8 cellular contexts compared by ENCODE assay signal in genomic region chr14:74618078-74618952, GRCh38. TPM values are rescaled to one million over a fixed set of nuclear protein-coding genes. Genes with fewer than 3 reads are reported as not detected.
DNase-seq lines count a peak whose midpoint lies in the region; ATAC-seq and TF ChIP-seq lines count a peak whose summit lies in the region.

No MANE protein-coding gene starts in this region.

- no peak for TF ChIP-seq POLR2A in NB4 (IDR thresholded peaks at IDR 0.05; ENCODE audit: extremely low read depth, insufficient read length)

- DNase-seq in Calu3 (peak; percentile 68), NB4 (ENCODE audit: low read depth) (peak; percentile 80), fibroblast of peridontal ligament (ENCODE audit: extremely low read depth) (peak; percentile 61), HAP-1 (ENCODE audit: low spot score in 2 of 2) (no peak)
- DNase-seq in activated CD8-positive, alpha-beta memory T cell treated with anti-CD3 and anti-CD28 coated beads, Interleukin-2, amount 50 U/mL, for 1 hour (ENCODE audit: extremely low read depth), result peak; percentile 63
- DNase-seq in stimulated activated CD4-positive, alpha-beta T cell treated with anti-CD3 and anti-CD28 coated beads, Interleukin-15, amount 100 ng/mL, for 1 hour (ENCODE audit: low read depth in 1 of 2, low spot score in 1 of 2), result peak; percentile 14 to 26

- no peak overlapping the region for H3K4me3 ChIP-seq in NB4 (ENCODE audit: low read depth, low read length)
- H3K4me3 ChIP-seq in HAP-1, result no peak overlapping the region

- intact Hi-C loops in Calu3 (cut with micrococcal nuclease; ENCODE audit: unreplicated experiment), result loop anchor here (5.0 to 10.0 kb wide), 2 partner anchors 96 to 126 kb away; partner anchors contain the start of genes AREL1, FCF1, ISCA2 and NPC2

- peaks cover 21% of the 10 kb centered on the region for H3K36me3 Mint-ChIP-seq in Calu3 (ENCODE audit: insufficient read depth, unreplicated experiment)

- ATAC-seq in HG02759 (IDR thresholded peaks at IDR 0.05; ENCODE audit: unreplicated experiment), result no peak
- ATAC-seq in GM21390 (IDR thresholded peaks at IDR 0.05; ENCODE audit: unreplicated experiment), result no peak

- peaks cover 84% of the 10 kb centered on the region for H3K4me1 Mint-ChIP-seq in Calu3 (ENCODE audit: low read depth, unreplicated experiment)

- H3K27ac Mint-ChIP-seq in Calu3 (ENCODE audit: unreplicated experiment), result peak overlapping the region; percentile 80

- H3K27me3 Mint-ChIP-seq in Calu3 (ENCODE audit: unreplicated experiment), result peaks cover under 1% of the 10 kb centered on the region

- TF ChIP-seq CTCF in Calu3 (IDR thresholded peaks at IDR 0.05; ENCODE audit: unreplicated experiment) (no peak), NB4 (IDR thresholded peaks at IDR 0.05; ENCODE audit: low read depth, low read length) (no peak)

- H3K27me3 ChIP-seq in HAP-1 (ENCODE audit: low read depth), result peaks cover 4% of the 10 kb centered on the region

- H3K4me1 ChIP-seq in HAP-1, result no peaks in the 10 kb centered on the region

- no peaks in the 10 kb centered on the region for H3K36me3 ChIP-seq in HAP-1 (replicated peaks)

- H3K4me3 Mint-ChIP-seq in Calu3 (ENCODE audit: low read depth, unreplicated experiment), result peak overlapping the region; percentile 9

- no TSS peak for BruUV-seq in Calu3 (replicated peaks; lab: Mats Ljungman, UMichigan)

- in situ Hi-C loops in HAP-1 (cut with MboI; ENCODE audit: low sequenced_read_pairs), result no loop called here

- peaks cover 2% of the 10 kb centered on the region for H3K9me3 Mint-ChIP-seq in Calu3 (ENCODE audit: low read depth, unreplicated experiment)

- no peaks in the 10 kb centered on the region for H3K9me3 ChIP-seq in HAP-1

- CTCF ChIA-PET in Calu3 (lab: Charles Lee), result interaction anchor here (0.6 to 2.1 kb wide), 3 partner anchors 9 to 443 kb away, joined by 3 to 10 read pairs (median 4); no protein-coding TSS in a partner anchor

RNA-seq across cellular contexts. Expression of gene LTBP2, which starts 6.3 kb away (rescaled TPM):
- total RNA-seq in Calu3 (2022), result 1.3 and 4.3 TPM in 2 replicates

Comparison
In these comparisons a context has a peak if more than half of its experiments do, and no peak if none do; other contexts are left out.
1. DNase-seq: peak in Calu3 (single experiment), NB4 (single experiment), activated CD8-positive, alpha-beta memory T cell treated with anti-CD3 and anti-CD28 coated beads, Interleukin-2, amount 50 U/mL, for 1 hour (single experiment), fibroblast of peridontal ligament (single experiment) and stimulated activated CD4-positive, alpha-beta T cell treated with anti-CD3 and anti-CD28 coated beads, Interleukin-15, amount 100 ng/mL, for 1 hour (2 of 2); none in HAP-1 (0 of 2).